Comparison of ENCODE assay signal across 8 cellular contexts in the genomic region with DNA sequence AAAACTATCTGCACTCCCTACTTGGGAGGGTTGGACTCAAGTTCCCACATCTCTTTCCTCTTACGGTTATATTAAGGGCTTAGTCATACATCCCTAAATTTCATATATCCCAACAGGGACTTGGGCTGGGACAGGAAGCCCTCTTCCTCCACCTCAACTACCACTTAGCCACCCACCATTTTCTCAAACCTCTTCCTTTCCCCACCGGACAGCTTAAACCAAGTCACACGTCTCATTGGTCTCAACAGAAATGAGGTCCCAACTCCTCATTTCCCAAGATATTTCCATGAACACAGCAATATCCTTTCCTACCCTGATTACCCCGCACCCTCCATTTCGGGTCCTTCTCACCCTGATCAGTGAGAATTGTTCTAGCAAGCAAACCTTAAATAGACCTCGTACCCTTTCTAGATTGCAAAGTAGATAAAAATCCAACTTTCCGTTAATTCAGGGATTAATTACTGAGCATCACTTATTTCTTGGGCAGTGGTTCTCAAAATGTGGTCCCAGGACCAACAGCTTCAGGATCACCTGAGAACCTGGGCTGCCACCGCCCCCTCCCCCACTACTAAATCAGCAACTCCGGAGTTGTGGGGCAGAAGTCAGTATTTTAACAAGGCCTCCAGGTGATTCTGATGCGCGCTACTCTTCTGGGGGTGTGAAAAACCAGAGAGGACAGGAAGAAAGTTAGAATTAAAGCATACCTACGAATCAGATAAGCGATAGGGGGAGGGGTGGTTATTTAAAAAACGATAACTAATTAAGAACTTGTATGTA. TPM values are rescaled to one million over a fixed set of nuclear protein-coding genes. Genes with fewer than 3 reads are reported as not detected.
DNase-seq lines count a peak whose midpoint lies in the region; ATAC-seq and TF ChIP-seq lines count a peak whose summit lies in the region.

No MANE protein-coding gene starts in this region.

- peak; percentile 41 for DNase-seq in EL
- DNase-seq in IMR-90: peak; percentile 9
- peak; percentile 44 for DNase-seq in germinal center (ENCODE audit: low spot score)
- DNase-seq in osteocyte (ENCODE audit: extremely low spot score, unreplicated experiment): no peak
- DNase-seq in GM19240 (ENCODE audit: insufficient read length, low spot score): no peak
- no peak for DNase-seq in occipital lobe (lab: John Stamatoyannopoulos, UW)

- peak overlapping the region; percentile 76 for H4K5ac ChIP-seq in IMR-90 (ENCODE audit: low read depth, low read length)

- H2BK20ac ChIP-seq in IMR-90 (ENCODE audit: low read depth, low read length): no peak overlapping the region

- peak overlapping the region; percentile 64 for H3K56ac ChIP-seq in IMR-90 (ENCODE audit: extremely low read depth, insufficient read depth, low read length)

- H3K9me3 Mint-ChIP-seq in activated T-helper 17 cell treated with anti-CD3 and anti-CD28 coated beads, Interleukin-2, amount 50 U/mL, for 72 hours: peaks cover 3% of the 10 kb centered on the region
- H3K9me3 Mint-ChIP-seq in osteocyte (ENCODE audit: unreplicated experiment): peaks cover 20% of the 10 kb centered on the region

- dilution Hi-C loops in IMR-90 (cut with HindIII; ENCODE audit: low sequenced_read_pairs, unreplicated experiment): no loop called here

- H3K14ac ChIP-seq in IMR-90 (replicated peaks; ENCODE audit: low read depth, low read length): peak overlapping the region; percentile 97

- H4K20me1 ChIP-seq in IMR-90 (ENCODE audit: insufficient read depth, low read length): no peaks in the 10 kb centered on the region

- POLR2A ChIA-PET in IMR-90 (lab: Charles Lee; ENCODE audit: unreplicated experiment): no interaction called here

- H4K8ac ChIP-seq in IMR-90 (ENCODE audit: low read depth in 2 of 2, low read length in 2 of 2): peak overlapping the region; percentile 68 to 94

- peak overlapping the region; percentile 33; the same call in 1 of the 2 replicates for H2BK120ac ChIP-seq in IMR-90 (ENCODE audit: low read depth, low read length)

- peak overlapping the region; percentile 81 for H3K4me2 ChIP-seq in IMR-90 (ENCODE audit: low read depth, low read length)

- no peak for TF ChIP-seq CTCF in IMR-90 (conservative IDR thresholded peaks at IDR 0.05; ENCODE audit: low read depth, low read length)
- TF ChIP-seq CTCF in osteocyte (IDR thresholded peaks at IDR 0.05): no peak

- peak overlapping the region; percentile 74 for H4K91ac ChIP-seq in IMR-90 (ENCODE audit: insufficient read depth, low read depth, low read length)

- no peaks in the 10 kb centered on the region for H3K27me3 Mint-ChIP-seq in activated T-helper 17 cell treated with anti-CD3 and anti-CD28 coated beads, Interleukin-2, amount 50 U/mL, for 72 hours
- no peaks in the 10 kb centered on the region for H3K27me3 Mint-ChIP-seq in osteocyte (ENCODE audit: unreplicated experiment)

- H3K9me1 ChIP-seq in IMR-90 (ENCODE audit: insufficient read depth, low read length): peaks cover 2% of the 10 kb centered on the region; the same call in 1 of the 2 replicates

- H3K4me3 ChIP-seq in IMR-90 (ENCODE audit: insufficient read depth, low read depth, low read length): peak overlapping the region; percentile 63

- H2BK15ac ChIP-seq in IMR-90 (ENCODE audit: low read depth, low read length): peak overlapping the region; percentile 3; the same call in 1 of the 3 replicates

- ATAC-seq in GM21576 (IDR thresholded peaks at IDR 0.05; ENCODE audit: unreplicated experiment): peak; percentile 30
- peak; percentile 31 for ATAC-seq in IMR-90 (ENCODE audit: low read depth)
- ATAC-seq in activated T-helper 17 cell treated with anti-CD3 and anti-CD28 coated beads, Interleukin-2, amount 50 U/mL, for 72 hours (replicated peaks): peak; percentile 51

- in situ Hi-C loops in IMR-90 (cut with MboI; ENCODE audit: low sequenced_read_pairs): loop anchor here (5.0 kb wide), 1 partner anchor 47 kb away; the partner anchor contains the start of gene ZNF397

- H3K9ac ChIP-seq in IMR-90 (ENCODE audit: low read depth, low read length): peak overlapping the region; percentile 72

- H3K27me3 ChIP-seq in IMR-90 (ENCODE audit: control insufficient read depth, insufficient read depth, low read length): no peaks in the 10 kb centered on the region

- H2BK5ac ChIP-seq in IMR-90 (ENCODE audit: low read depth, low read length, poor library complexity, severe bottlenecking): peak overlapping the region; percentile 80

- CTCF ChIA-PET in IMR-90 (lab: Yijun Ruan, JAX): no interaction called here

- H2AFZ ChIP-seq in IMR-90 (replicated peaks; ENCODE audit: low read length, poor library complexity): peak overlapping the region; percentile 91

- H3K4me1 ChIP-seq in IMR-90 (ENCODE audit: control insufficient read depth, insufficient read depth, low read length): peaks cover 2% of the 10 kb centered on the region; the same call in 1 of the 2 replicates

- peak overlapping the region; percentile 98 for H3K4me3 Mint-ChIP-seq in activated T-helper 17 cell treated with anti-CD3 and anti-CD28 coated beads, Interleukin-2, amount 50 U/mL, for 72 hours
- peak overlapping the region; percentile 93 for H3K4me3 Mint-ChIP-seq in osteocyte (ENCODE audit: unreplicated experiment)

- TF ChIP-seq POLR2A in IMR-90 (IDR thresholded peaks at IDR 0.05; ENCODE audit: low read depth, low read length): no peak

- peak overlapping the region; percentile 75 for H3K4ac ChIP-seq in IMR-90 (ENCODE audit: low read depth, low read length)

- TF ChIP-seq RAD21 in IMR-90 (IDR thresholded peaks at IDR 0.05; ENCODE audit: low read length): no peak

- peak overlapping the region; percentile 58 for H3K27ac ChIP-seq in IMR-90 (ENCODE audit: insufficient read depth, low read length)

- peak overlapping the region; percentile 81; the same call in 1 of the 2 replicates for H3K23ac ChIP-seq in IMR-90 (ENCODE audit: low read depth, low read length)

- 39% methylated on average over 2 of the region's 14 CpGs; no CpG with 5 or more reads in 1 of the 2 experiments for WGBS in IMR-90 (ENCODE audit: extremely low coverage in 2 of 2, insufficient read length in 1 of 2), 2 experiments

- H3K79me1 ChIP-seq in IMR-90 (ENCODE audit: low read depth in 1 of 2, low read length in 2 of 2): peaks cover 27 to 52% of the 10 kb centered on the region in 2 experiments

- BruUV-seq in IMR-90 (replicated peaks; lab: Mats Ljungman, UMichigan): TSS peak; percentile 78

- H3K27ac Mint-ChIP-seq in activated T-helper 17 cell treated with anti-CD3 and anti-CD28 coated beads, Interleukin-2, amount 50 U/mL, for 72 hours: peak overlapping the region; percentile 98
- peak overlapping the region; percentile 96 for H3K27ac Mint-ChIP-seq in osteocyte (ENCODE audit: unreplicated experiment)

- H2AK5ac ChIP-seq in IMR-90 (ENCODE audit: low read depth, low read length): peak overlapping the region; percentile 57

- H3K18ac ChIP-seq in IMR-90 (ENCODE audit: low read depth, low read length): peak overlapping the region; percentile 79

- H3K36me3 ChIP-seq in IMR-90 (ENCODE audit: control insufficient read depth, insufficient read depth, low read length): peaks cover 5% of the 10 kb centered on the region; the same call in 1 of the 2 replicates

- H3K36me3 Mint-ChIP-seq in activated T-helper 17 cell treated with anti-CD3 and anti-CD28 coated beads, Interleukin-2, amount 50 U/mL, for 72 hours (ENCODE audit: low read depth): peaks cover 41% of the 10 kb centered on the region
- peaks cover 28% of the 10 kb centered on the region for H3K36me3 Mint-ChIP-seq in osteocyte (ENCODE audit: unreplicated experiment)

- peaks cover 7% of the 10 kb centered on the region; the same call in 1 of the 2 replicates for H3K9me3 ChIP-seq in IMR-90 (ENCODE audit: control insufficient read depth, insufficient read depth, low read length)

- peak overlapping the region; percentile 80 for H2AK9ac ChIP-seq in IMR-90 (replicated peaks; ENCODE audit: low read depth, low read length, poor library complexity)

- intact Hi-C loops in IMR-90 (cut with micrococcal nuclease): loop anchor here (5.0 kb wide), 1 partner anchor 47 kb away; the partner anchor contains the start of gene ZNF397

- H3K4me1 Mint-ChIP-seq in activated T-helper 17 cell treated with anti-CD3 and anti-CD28 coated beads, Interleukin-2, amount 50 U/mL, for 72 hours: peaks cover 17% of the 10 kb centered on the region
- peaks cover 30% of the 10 kb centered on the region for H3K4me1 Mint-ChIP-seq in osteocyte (ENCODE audit: unreplicated experiment)

TF ChIP-seq in IMR-90, 13 proteins besides CTCF, POLR2A, EP300 and RAD21 (continues in another document):
- TF ChIP-seq RCOR1 (IDR thresholded peaks at IDR 0.05; ENCODE audit: insufficient replicate concordance, low read length) (no peak), NFE2L2 (IDR thresholded peaks at IDR 0.05; ENCODE audit: low read depth, low read length) (no peak), CHD1 (IDR thresholded peaks at IDR 0.05; ENCODE audit: low read depth, low read length) (no peak)
- TF ChIP-seq, protein P1, sequence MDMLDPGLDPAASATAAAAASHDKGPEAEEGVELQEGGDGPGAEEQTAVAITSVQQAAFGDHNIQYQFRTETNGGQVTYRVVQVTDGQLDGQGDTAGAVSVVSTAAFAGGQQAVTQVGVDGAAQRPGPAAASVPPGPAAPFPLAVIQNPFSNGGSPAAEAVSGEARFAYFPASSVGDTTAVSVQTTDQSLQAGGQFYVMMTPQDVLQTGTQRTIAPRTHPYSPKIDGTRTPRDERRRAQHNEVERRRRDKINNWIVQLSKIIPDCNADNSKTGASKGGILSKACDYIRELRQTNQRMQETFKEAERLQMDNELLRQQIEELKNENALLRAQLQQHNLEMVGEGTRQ (IDR thresholded peaks at IDR 0.05; ENCODE audit: low read depth, low read length): no peak

RNA-seq across cellular contexts. Expression of gene ZSCAN30, which starts 0.5 kb away (rescaled TPM):
- total RNA-seq in IMR-90 (2012; rRNA removed): 16.9 and 17.7 TPM in 2 replicates
- polyA plus RNA-seq in IMR-90 (2012; rRNA removed): 7.0 and 9.9 TPM in 2 replicates
- polyA plus RNA-seq in IMR-90 (2012; cell fraction: cytosol; rRNA removed): 2.6 and 2.7 TPM in 2 replicates
- 6.6 and 41.0 TPM in 2 replicates for polyA plus RNA-seq in IMR-90 (2012; cell fraction: nucleus; rRNA removed; ENCODE audit: low replicate concordance)
- 10 to 100 TPM; 12.8 to 25.8 TPM for total RNA-seq in activated T-helper 17 cell treated with anti-CD3 and anti-CD28 coated beads, Interleukin-2, amount 50 U/mL, for 72 hours
- total RNA-seq in osteocyte: 12.8 and 15.0 TPM in 2 replicates
- 17.5 TPM for total RNA-seq in occipital lobe

RNA-seq across cellular contexts. Expression of gene ZNF397, which starts 48.6 kb away (rescaled TPM):
- total RNA-seq in IMR-90 (2012; rRNA removed) (9.9 and 11.1 TPM in 2 replicates), osteocyte (23.9 and 24.5 TPM in 2 replicates), occipital lobe (56.0 TPM)
- 3.2 and 5.5 TPM in 2 replicates for polyA plus RNA-seq in IMR-90 (2012; rRNA removed)
- 0.70 and 1.9 TPM in 2 replicates for polyA plus RNA-seq in IMR-90 (2012; cell fraction: cytosol; rRNA removed)
- polyA plus RNA-seq in IMR-90 (2012; cell fraction: nucleus; rRNA removed; ENCODE audit: low replicate concordance): 1.5 and 9.7 TPM in 2 replicates
- 10 to 100 TPM in 1 of 2 donors, 1 to 10 TPM in 1; 9.7 to 25.0 TPM for total RNA-seq in activated T-helper 17 cell treated with anti-CD3 and anti-CD28 coated beads, Interleukin-2, amount 50 U/mL, for 72 hours

RNA-seq across cellular contexts. Expression of gene ZNF24, which starts 54.7 kb away (rescaled TPM):
- 20.8 and 38.3 TPM in 2 replicates for total RNA-seq in IMR-90 (2012; rRNA removed)
- polyA plus RNA-seq in IMR-90 (2012; rRNA removed): 5.6 and 7.6 TPM in 2 replicates
- polyA plus RNA-seq in IMR-90 (2012; cell fraction: cytosol; rRNA removed): 0.90 and 1.6 TPM in 2 replicates
- 1.8 and 10.5 TPM in 2 replicates for polyA plus RNA-seq in IMR-90 (2012; cell fraction: nucleus; rRNA removed; ENCODE audit: low replicate concordance)
- 10 to 100 TPM; 36.3 to 37.6 TPM for total RNA-seq in activated T-helper 17 cell treated with anti-CD3 and anti-CD28 coated beads, Interleukin-2, amount 50 U/mL, for 72 hours
- 42.5 and 43.2 TPM in 2 replicates for total RNA-seq in osteocyte
- total RNA-seq in occipital lobe: 115 TPM

Comparison
In these comparisons a context has a peak if more than half of its experiments do, and no peak if none do; other contexts are left out.
1. DNase-seq: peak in EL (single experiment), IMR-90 (single experiment) and germinal center (single experiment); none in osteocyte (single experiment), GM19240 (single experiment) and occipital lobe (single experiment).
2. Peak in every context shown above with its lines, with median percentiles within 50 percentile points of each other: ATAC-seq.